In genomic region chr13:39886336-39886735, GRCh38 we compare ENCODE assay signal across 22 cellular contexts.
"Had no signal": no experiment of that assay in that cellular context is flagged by ENCODE, and none has a peak within 500 bp of the region (broad histone marks: within the 10 kb centered on the region; RNA-seq: fewer than 3 reads in every experiment).

No MANE protein-coding gene starts in this region.

- H3K27ac ChIP-seq: RWPE1 had no signal

- H3K4me2 ChIP-seq: SK-N-SH had no signal

- ATAC-seq: HepG2, Panc1, PC-3 had no signal

- H3K4me3 ChIP-seq: MG63 had no signal

- H3K36me3 ChIP-seq: MG63 had no signal

- DNase-seq: IMR-90, Karpas-422, KG1, MG63, NCI-H1092, NCI-H1105 treated with DMSO at 0.1 percent for 48 hours, NCI-H1417 treated with DMSO at 0.1 percent for 48 hours, NCI-H146, NCI-H1694 treated with DMSO at 0.1 percent for 48 hours, NCI-H1930, NCI-H2081, NCI-H2107, NCI-H2227 treated with DMSO at 0.1 percent for 48 hours, NCI-H524 treated with DMSO at 0.1 percent for 48 hours, NCI-H69, NCI-H774, PC-3, SHP77, SK-N-SH had no signal

- H3K27me3 ChIP-seq: MG63 had no signal

- H3K9ac ChIP-seq: SK-N-SH had no signal
